17 cellular contexts compared by ENCODE assay signal in the genomic region with DNA sequence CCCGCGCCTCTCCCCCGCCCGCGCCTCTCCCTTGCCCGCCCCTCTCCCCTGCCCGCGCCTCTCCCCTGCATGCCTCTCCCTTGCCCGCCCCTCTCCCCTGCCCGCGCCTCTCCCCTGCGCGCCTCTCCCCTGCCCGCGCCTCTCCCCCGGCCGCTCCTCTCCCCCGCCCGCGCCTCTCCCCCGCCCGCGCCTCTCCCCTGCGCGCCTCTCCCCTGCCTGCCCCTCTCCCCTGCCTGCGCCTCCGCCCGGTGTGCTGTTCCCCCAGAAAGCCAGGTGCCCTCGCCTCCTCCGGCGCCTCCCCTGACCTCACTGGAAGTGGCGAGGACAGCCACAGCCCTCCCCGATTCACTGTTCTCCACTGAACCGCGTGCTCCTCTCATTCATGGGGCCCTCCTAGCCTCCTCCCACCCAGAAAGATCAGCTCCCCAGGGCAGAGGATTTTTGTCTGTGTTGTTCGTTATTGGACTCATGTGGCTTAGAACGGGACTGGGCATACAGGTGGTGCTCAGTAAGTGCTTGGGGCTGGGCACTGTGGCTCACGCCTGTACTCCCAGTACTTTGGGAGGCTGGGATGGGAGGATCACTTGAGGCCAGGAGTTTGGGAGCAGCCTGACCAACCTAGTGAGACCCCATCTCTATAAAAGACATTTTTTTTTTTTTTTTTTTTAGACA. TPM values are rescaled to one million over a fixed set of nuclear protein-coding genes. Genes with fewer than 3 reads are reported as not detected.
A peak's percentile ranks its signal among the peaks of the same experiment; 100 is the strongest.
DNase-seq lines count a peak whose midpoint lies in the region; ATAC-seq and TF ChIP-seq lines count a peak whose summit lies in the region.
"Had no signal": no experiment of that assay in that cellular context is flagged by ENCODE, and none has a peak within 500 bp of the region (broad histone marks: within the 10 kb centered on the region; RNA-seq: fewer than 3 reads in every experiment).

No MANE protein-coding gene starts in this region.

- RAD21 ChIA-PET in HCT116 (lab: Charles Lee; ENCODE audit: low non-redundant PET in 1 of 2, low total read pairs in 2 of 2, uncharacterized antibody in 2 of 2, unreplicated experiment in 2 of 2), result no interaction called here

- BruUV-seq in HCT116 (replicated peaks; lab: Mats Ljungman, UMichigan), result no TSS peak

- peak; percentile 49 for DNase-seq in DMS53 (lab: John Stamatoyannopoulos, UW)
- no peak for DNase-seq in DMS53 treated with DMSO at 0.1 percent for 48 hours (lab: John Stamatoyannopoulos, UW; ENCODE audit: unreplicated experiment)
- DNase-seq in HCT116 (ENCODE audit: low read depth, low spot score), result no peak
- peak; percentile 28 for DNase-seq in SW480 (ENCODE audit: low spot score)
- DNase-seq in mesothelial cell of epicardium (ENCODE audit: low spot score in 2 of 2, unreplicated experiment in 2 of 2), result no peak
- DNase-seq in stimulated activated CD4-positive, alpha-beta T cell treated with anti-CD3 and anti-CD28 coated beads, Interleukin-12 subunit alpha, Interleukin-12 subunit beta, amount 100 ng/mL, for 4 hours, result no peak
- DNase-seq in aorta, result no peak
- DNase-seq: activated effector memory CD4-positive, alpha-beta T cell treated with anti-CD3 and anti-CD28 coated beads, Interleukin-2, amount 50 U/mL, for 16 hours; CD4-positive, CD25-positive, alpha-beta regulatory T cell; kidney glomerular epithelial cell; NCI-H2081 treated with DMSO at 0.1 percent for 48 hours had no signal

- H3K27ac ChIP-seq in HCT116 (ENCODE audit: low read depth, low read length) (no peak overlapping the region), aorta (ENCODE audit: low read depth in 1 of 2, low read length in 2 of 2) (no peak overlapping the region)
- H3K27ac ChIP-seq: 22Rv1, VCaP had no signal

- H3K27me3 Mint-ChIP-seq in mesothelial cell of epicardium (ENCODE audit: low read depth), result peaks cover 32% of the 10 kb centered on the region

- H3K36me3 Mint-ChIP-seq in mesothelial cell of epicardium, result no peaks in the 10 kb centered on the region
- H3K36me3 Mint-ChIP-seq: CD4-positive, CD25-positive, alpha-beta regulatory T cell had no signal

- no peaks in the 10 kb centered on the region for H3K9me3 ChIP-seq in HCT116 (ENCODE audit: control insufficient read depth in 1 of 2, insufficient read depth in 1 of 2, low read depth in 1 of 2, low read length in 2 of 2)
- H3K9me3 ChIP-seq in aorta (ENCODE audit: control insufficient read depth, low read length), result no peaks in the 10 kb centered on the region

- CTCF ChIA-PET in HCT116 (lab: Charles Lee), result no interaction called here

- no peak for TF ChIP-seq RAD21 in HCT116 (IDR thresholded peaks at IDR 0.05; ENCODE audit: low read depth)

- H3K27ac Mint-ChIP-seq in mesothelial cell of epicardium, result no peak overlapping the region
- H3K27ac Mint-ChIP-seq: progenitor cell of endocrine pancreas had no signal

- intact Hi-C loops in HCT116 (cut with micrococcal nuclease) (no loop called here), aorta (cut with DNase I) (no loop called here)

- peak overlapping the region; percentile 98 for H3K4me2 ChIP-seq in HCT116 (ENCODE audit: low read length)

- H3K4me3 ChIP-seq in HCT116 (replicated peaks in 1 of 2; ENCODE audit: low read depth in 1 of 2, low read length in 2 of 2), result 0 out of 4 replicates have a peak overlapping the region, but pooled peaks of 1 of the 2 experiments have one; percentile 8
- no peak overlapping the region for H3K4me3 ChIP-seq in aorta (ENCODE audit: low read length in 2 of 2)

- no peak for TF ChIP-seq POLR2A in HCT116 (IDR thresholded peaks at IDR 0.05; ENCODE audit: borderline replicate concordance, extremely low read depth, insufficient read depth, insufficient read length)

- POLR2A ChIA-PET in HCT116 (lab: Charles Lee), result no interaction called here

- TF ChIP-seq CTCF in HCT116 (IDR thresholded peaks at IDR 0.05 in 2 of 3, conservative IDR thresholded peaks at IDR 0.05 in 1 of 3; ENCODE audit: borderline replicate concordance in 1 of 3, insufficient read depth in 1 of 3, low read depth in 2 of 3, low read length in 2 of 3) (no peak), mesothelial cell of epicardium (IDR thresholded peaks at IDR 0.05; ENCODE audit: unreplicated experiment) (no peak)

- 27 to 49% methylated on average over 13 to 37 of the region's 38 CpGs for WGBS in aorta, 2 donors

- no peaks in the 10 kb centered on the region for H3K36me3 ChIP-seq in HCT116 (ENCODE audit: control insufficient read depth in 1 of 2, insufficient read depth in 2 of 2, low read length in 2 of 2)
- no peaks in the 10 kb centered on the region for H3K36me3 ChIP-seq in aorta (ENCODE audit: control insufficient read depth in 1 of 2, insufficient read depth in 2 of 2, low read length in 1 of 2)

- H3K9me2 ChIP-seq in HCT116 (ENCODE audit: insufficient read depth), result no peaks in the 10 kb centered on the region

- H2AFZ ChIP-seq in HCT116 (ENCODE audit: low read depth, low read length, poor library complexity, severe bottlenecking), result no peak overlapping the region

- H3K79me2 ChIP-seq in HCT116 (ENCODE audit: insufficient read depth, low read length), result no peaks in the 10 kb centered on the region

- H3K9ac ChIP-seq in HCT116 (ENCODE audit: low read length), result no peak overlapping the region

- no peaks in the 10 kb centered on the region for H3K9me3 Mint-ChIP-seq in mesothelial cell of epicardium

- H3K4me1 ChIP-seq in HCT116 (ENCODE audit: control insufficient read depth in 1 of 2, insufficient read depth in 2 of 2, low read length in 2 of 2), result peaks cover 12 to 19% of the 10 kb centered on the region in 2 experiments; a peak in 3 of 4 replicates
- no peaks in the 10 kb centered on the region for H3K4me1 ChIP-seq in aorta (ENCODE audit: control insufficient read depth in 1 of 2, insufficient read depth in 2 of 2, low read length in 2 of 2)

- ATAC-seq in HCT116 (peak; percentile 8; the same call in 1 of the 2 replicates), GM19397 (IDR thresholded peaks at IDR 0.05; ENCODE audit: unreplicated experiment) (no peak), aorta (ENCODE audit: low FRiP score) (no peak)

- H3K27me3 ChIP-seq in HCT116 (ENCODE audit: insufficient read depth, low read length) (no peaks in the 10 kb centered on the region; the same call in 1 of the 2 replicates), aorta (ENCODE audit: control insufficient read depth in 1 of 2, insufficient read depth in 2 of 2, low read length in 1 of 2) (no peaks in the 10 kb centered on the region)

- H3K4me1 Mint-ChIP-seq in mesothelial cell of epicardium, result peaks cover 10% of the 10 kb centered on the region

- peak overlapping the region; percentile 30 for H3K4me3 Mint-ChIP-seq in mesothelial cell of epicardium

- H4K20me1 ChIP-seq in HCT116 (ENCODE audit: insufficient read depth), result no peaks in the 10 kb centered on the region

TF ChIP-seq in HCT116, 20 proteins besides CTCF, POLR2A, EP300 and RAD21:
- TF ChIP-seq, protein P1, sequence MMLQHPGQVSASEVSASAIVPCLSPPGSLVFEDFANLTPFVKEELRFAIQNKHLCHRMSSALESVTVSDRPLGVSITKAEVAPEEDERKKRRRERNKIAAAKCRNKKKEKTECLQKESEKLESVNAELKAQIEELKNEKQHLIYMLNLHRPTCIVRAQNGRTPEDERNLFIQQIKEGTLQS (IDR thresholded peaks at IDR 0.05), result no peak
- TF ChIP-seq, protein P2, sequence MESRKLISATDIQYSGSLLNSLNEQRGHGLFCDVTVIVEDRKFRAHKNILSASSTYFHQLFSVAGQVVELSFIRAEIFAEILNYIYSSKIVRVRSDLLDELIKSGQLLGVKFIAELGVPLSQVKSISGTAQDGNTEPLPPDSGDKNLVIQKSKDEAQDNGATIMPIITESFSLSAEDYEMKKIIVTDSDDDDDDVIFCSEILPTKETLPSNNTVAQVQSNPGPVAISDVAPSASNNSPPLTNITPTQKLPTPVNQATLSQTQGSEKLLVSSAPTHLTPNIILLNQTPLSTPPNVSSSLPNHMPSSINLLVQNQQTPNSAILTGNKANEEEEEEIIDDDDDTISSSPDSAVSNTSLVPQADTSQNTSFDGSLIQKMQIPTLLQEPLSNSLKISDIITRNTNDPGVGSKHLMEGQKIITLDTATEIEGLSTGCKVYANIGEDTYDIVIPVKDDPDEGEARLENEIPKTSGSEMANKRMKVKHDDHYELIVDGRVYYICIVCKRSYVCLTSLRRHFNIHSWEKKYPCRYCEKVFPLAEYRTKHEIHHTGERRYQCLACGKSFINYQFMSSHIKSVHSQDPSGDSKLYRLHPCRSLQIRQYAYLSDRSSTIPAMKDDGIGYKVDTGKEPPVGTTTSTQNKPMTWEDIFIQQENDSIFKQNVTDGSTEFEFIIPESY (IDR thresholded peaks at IDR 0.05; ENCODE audit: extremely low read depth, insufficient replicate concordance, low read length), result no peak
- TF ChIP-seq EGR1 (IDR thresholded peaks at IDR 0.05; ENCODE audit: low read depth) (no peak), EZH2 (IDR thresholded peaks at IDR 0.05) (no peak), YY1 (IDR thresholded peaks at IDR 0.05; ENCODE audit: extremely low read depth, insufficient replicate concordance, low read depth, low read length) (no peak), CEBPB (IDR thresholded peaks at IDR 0.05; ENCODE audit: low read depth) (no peak), SP1 (IDR thresholded peaks at IDR 0.05; ENCODE audit: low read depth) (no peak), EZH2phosphoT487 (IDR thresholded peaks at IDR 0.05; ENCODE audit: borderline replicate concordance) (no peak), CBX3 (IDR thresholded peaks at IDR 0.05; ENCODE audit: low read depth) (no peak)
TF ChIP-seq in HCT116: peak in this region for 0.

RNA-seq across cellular contexts. Expression of a gene that starts 3.6 kb away (rescaled TPM):
- 2.7 TPM for total RNA-seq in HCT116 (2021; ENCODE audit: unreplicated experiment)
- 4.0 and 4.5 TPM in 2 replicates for polyA plus RNA-seq in HCT116 (2012)
- 0.23 TPM in 1 of 3 replicates, not detected in the others for total RNA-seq in mesothelial cell of epicardium
- total RNA-seq in aorta, result not detected
- polyA plus RNA-seq in aorta, result not detected
- total RNA-seq: CD4-positive, CD25-positive, alpha-beta regulatory T cell; dermis microvascular lymphatic vessel endothelial cell; progenitor cell of endocrine pancreas; SK-MEL-5 had no signal
- polyA plus RNA-seq: CD4-positive, CD25-positive, alpha-beta regulatory T cell had no signal

RNA-seq across cellular contexts. Expression of a gene that starts 7.7 kb away (rescaled TPM):
- total RNA-seq in HCT116 (2021; ENCODE audit: unreplicated experiment), result not detected
- not detected in 2 replicates for polyA plus RNA-seq in HCT116 (2012)
- not detected in 3 replicates for total RNA-seq in mesothelial cell of epicardium
- 1 to 10 TPM in 1 of 2 donors, not detected in 1; 2.0 TPM for total RNA-seq in aorta
- not detected for polyA plus RNA-seq in aorta
- total RNA-seq: CD4-positive, CD25-positive, alpha-beta regulatory T cell; dermis microvascular lymphatic vessel endothelial cell; progenitor cell of endocrine pancreas; SK-MEL-5 had no signal
- polyA plus RNA-seq: CD4-positive, CD25-positive, alpha-beta regulatory T cell had no signal

RNA-seq across cellular contexts. Expression of a gene that starts 15.0 kb away (rescaled TPM):
- total RNA-seq in HCT116 (2021; ENCODE audit: unreplicated experiment), result 80.2 TPM
- polyA plus RNA-seq in HCT116 (2012), result 89.9 and 105 TPM in 2 replicates
- 3.2 to 3.5 TPM (median 3.4 TPM) in 3 replicates for total RNA-seq in mesothelial cell of epicardium
- 100 to 1,000 TPM; 104 to 354 TPM for total RNA-seq in aorta
- polyA plus RNA-seq in aorta, result 10 to 100 TPM in 1 of 2 donors, 1 to 10 TPM in 1; 3.3 to 23.9 TPM

RNA-seq across cellular contexts. Expression of a gene that starts 16.8 kb away (rescaled TPM):
- not detected for total RNA-seq in HCT116 (2021; ENCODE audit: unreplicated experiment)
- 0.05 and 0.10 TPM in 2 replicates for polyA plus RNA-seq in HCT116 (2012)
- 6.4 to 7.1 TPM (median 6.7 TPM) in 3 replicates for total RNA-seq in mesothelial cell of epicardium
- total RNA-seq in aorta, result under 1 TPM in 1 of 2 donors, not detected in 1; 0.72 TPM
- polyA plus RNA-seq in aorta, result under 1 TPM in 1 of 2 donors, not detected in 1; 0.49 TPM
- total RNA-seq: dermis microvascular lymphatic vessel endothelial cell, SK-MEL-5 had no signal
- polyA plus RNA-seq: CD4-positive, CD25-positive, alpha-beta regulatory T cell had no signal

RNA-seq across cellular contexts. Expression of a gene that starts 22.7 kb away (rescaled TPM):
- total RNA-seq in HCT116 (2021; ENCODE audit: unreplicated experiment), result 0.27 TPM
- 0.05 and 0.10 TPM in 2 replicates for polyA plus RNA-seq in HCT116 (2012)
- 140 to 162 TPM (median 152 TPM) in 3 replicates for total RNA-seq in mesothelial cell of epicardium
- total RNA-seq in aorta, result not detected
- not detected for polyA plus RNA-seq in aorta
- total RNA-seq: CD4-positive, CD25-positive, alpha-beta regulatory T cell had no signal
- polyA plus RNA-seq: CD4-positive, CD25-positive, alpha-beta regulatory T cell had no signal

Comparison
In these comparisons a context has a peak if more than half of its experiments do, and no peak if none do; other contexts are left out.
1. DNase-seq: peak in DMS53 (single experiment) and SW480 (single experiment); none in DMS53 treated with DMSO at 0.1 percent for 48 hours (single experiment), HCT116 (single experiment), mesothelial cell of epicardium (0 of 2), stimulated activated CD4-positive, alpha-beta T cell treated with anti-CD3 and anti-CD28 coated beads, Interleukin-12 subunit alpha, Interleukin-12 subunit beta, amount 100 ng/mL, for 4 hours (single experiment) and aorta (0 of 2).
2. RNA of a gene that starts 15.0 kb away (total RNA-seq): 104 to 354 TPM in aorta and 80.2 TPM in HCT116 (single experiment); 3.2 to 3.5 TPM in mesothelial cell of epicardium; every median in the first group is over 10 times any median in the second.